ENCODE assay signal across 9 cellular contexts in the genomic region with DNA sequence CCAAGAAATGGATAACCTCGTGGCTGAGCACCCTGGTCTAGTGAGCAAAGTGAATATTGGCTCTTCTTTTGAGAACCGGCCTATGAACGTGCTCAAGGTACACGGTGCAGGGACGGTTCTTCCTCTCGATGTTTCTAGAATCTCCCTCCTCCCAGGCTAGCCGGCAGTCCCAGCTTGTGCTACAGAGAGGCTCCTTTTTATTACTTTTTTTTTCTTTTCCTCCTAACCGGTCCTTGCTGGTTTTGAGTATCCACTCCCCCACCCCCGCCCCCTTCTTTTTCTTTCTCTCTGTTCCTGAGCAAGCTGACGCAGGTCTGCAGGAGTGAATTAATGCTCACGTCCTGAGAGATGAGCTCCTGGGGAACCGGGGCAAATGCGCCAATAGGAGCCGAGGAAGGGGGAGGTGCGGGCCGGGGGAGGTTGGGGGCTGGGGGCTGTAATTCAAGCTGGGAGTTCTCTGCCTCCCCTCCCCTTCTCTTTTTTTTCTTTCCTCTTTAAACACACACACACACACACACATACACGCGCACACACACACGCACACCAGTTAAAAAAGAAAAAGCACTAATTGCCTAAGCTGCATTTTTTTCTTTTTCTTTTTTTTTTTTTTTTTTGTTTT. TPM values are rescaled to one million over a fixed set of nuclear protein-coding genes. Genes with fewer than 3 reads are reported as not detected.
A peak's percentile ranks its signal among the peaks of the same experiment; 100 is the strongest.
DNase-seq lines count a peak whose midpoint lies in the region; ATAC-seq and TF ChIP-seq lines count a peak whose summit lies in the region.
"Had no signal": no experiment of that assay in that cellular context is flagged by ENCODE, and none has a peak within 500 bp of the region (broad histone marks: within the 10 kb centered on the region; RNA-seq: fewer than 3 reads in every experiment).

No MANE protein-coding gene starts in this region.

- H3F3A ChIP-seq in neural cell (ENCODE audit: insufficient read depth, low read length, poor library complexity, severe bottlenecking) = peaks cover 19% of the 10 kb centered on the region

- H3K36me3 ChIP-seq in neural cell (ENCODE audit: insufficient read depth, low read length) = no peaks in the 10 kb centered on the region

- H2AFZ ChIP-seq in neural cell (ENCODE audit: low read depth, low read length) = no peak overlapping the region

- no peak overlapping the region for H3K27ac ChIP-seq in HL-60 (replicated peaks)
- peak overlapping the region; percentile 99 for H3K27ac ChIP-seq in neural cell (ENCODE audit: low read length)

- H3K9me2 ChIP-seq in neural cell (ENCODE audit: insufficient read depth, low read length) = no peaks in the 10 kb centered on the region

- peaks cover 5% of the 10 kb centered on the region for H3K27me3 ChIP-seq in HL-60 (ENCODE audit: insufficient read depth, poor library complexity, severe bottlenecking)
- no peaks in the 10 kb centered on the region for H3K27me3 ChIP-seq in neural cell (ENCODE audit: insufficient read depth, low read depth, low read length)

- no peaks in the 10 kb centered on the region for H4K20me1 ChIP-seq in neural cell (ENCODE audit: insufficient read depth)

- no peaks in the 10 kb centered on the region for H3K9me3 ChIP-seq in neural cell (ENCODE audit: low read length)

- no peak for TF ChIP-seq CTCF in HL-60 (IDR thresholded peaks at IDR 0.05; ENCODE audit: insufficient read depth, low read length)
- TF ChIP-seq CTCF in neural cell (IDR thresholded peaks at IDR 0.05; ENCODE audit: poor library complexity, severe bottlenecking) = no peak

- DNase-seq in HL-60 (ENCODE audit: low read depth in 1 of 2, low spot score in 1 of 2) (peak in 1 of 2 experiments; percentile 24), NCI-H69 (lab: John Stamatoyannopoulos, UW) (peak; percentile 100), ecto neural progenitor cell (ENCODE audit: low spot score) (peak; percentile 90), GOT3 (lab: John Stamatoyannopoulos, UW) (no peak), DMS53 treated with DMSO at 0.1 percent for 48 hours (lab: John Stamatoyannopoulos, UW; ENCODE audit: unreplicated experiment) (no peak)
- no peak for DNase-seq in effector CD8-positive, alpha-beta T cell (lab: John Stamatoyannopoulos, UW)

- peak overlapping the region; percentile 17; the same call in 1 of the 2 replicates for H3K4me3 ChIP-seq in HL-60 (replicated peaks; ENCODE audit: insufficient read depth, low read length)
- peak overlapping the region; percentile 56 for H3K4me3 ChIP-seq in neural cell (ENCODE audit: low read length)

- H3K4me2 ChIP-seq in neural cell (ENCODE audit: low read length) = peak overlapping the region; percentile 66

- TF ChIP-seq EP300 in neural cell (conservative IDR thresholded peaks at IDR 0.05; ENCODE audit: poor library complexity, severe bottlenecking) = peak; percentile 75

- ATAC-seq in HG02840 (IDR thresholded peaks at IDR 0.05; ENCODE audit: low FRiP score, unreplicated experiment) = no peak

- H3K79me2 ChIP-seq in neural cell (replicated peaks; ENCODE audit: insufficient read depth, low read length) = peaks cover 8% of the 10 kb centered on the region

- peak overlapping the region; percentile 83 for H3K9ac ChIP-seq in neural cell (ENCODE audit: low read length)

- TF ChIP-seq RAD21 in neural cell (conservative IDR thresholded peaks at IDR 0.05) = peak; percentile 48

TF ChIP-seq in neural cell, 6 proteins besides CTCF, POLR2A, EP300 and RAD21:
- TF ChIP-seq POLR2AphosphoS5 (IDR thresholded peaks at IDR 0.05) (peak; percentile 76), SMC3 (conservative IDR thresholded peaks at IDR 0.05; ENCODE audit: poor library complexity) (peak; percentile 44), EZH2 (IDR thresholded peaks at IDR 0.05; ENCODE audit: borderline replicate concordance, insufficient read depth, low read length, poor library complexity, severe bottlenecking) (no peak), TAF1 (IDR thresholded peaks at IDR 0.05; ENCODE audit: low read depth) (peak; percentile 64), MXI1 (conservative IDR thresholded peaks at IDR 0.05; ENCODE audit: poor library complexity, severe bottlenecking) (peak; percentile 4)
- TF ChIP-seq, protein P1, sequence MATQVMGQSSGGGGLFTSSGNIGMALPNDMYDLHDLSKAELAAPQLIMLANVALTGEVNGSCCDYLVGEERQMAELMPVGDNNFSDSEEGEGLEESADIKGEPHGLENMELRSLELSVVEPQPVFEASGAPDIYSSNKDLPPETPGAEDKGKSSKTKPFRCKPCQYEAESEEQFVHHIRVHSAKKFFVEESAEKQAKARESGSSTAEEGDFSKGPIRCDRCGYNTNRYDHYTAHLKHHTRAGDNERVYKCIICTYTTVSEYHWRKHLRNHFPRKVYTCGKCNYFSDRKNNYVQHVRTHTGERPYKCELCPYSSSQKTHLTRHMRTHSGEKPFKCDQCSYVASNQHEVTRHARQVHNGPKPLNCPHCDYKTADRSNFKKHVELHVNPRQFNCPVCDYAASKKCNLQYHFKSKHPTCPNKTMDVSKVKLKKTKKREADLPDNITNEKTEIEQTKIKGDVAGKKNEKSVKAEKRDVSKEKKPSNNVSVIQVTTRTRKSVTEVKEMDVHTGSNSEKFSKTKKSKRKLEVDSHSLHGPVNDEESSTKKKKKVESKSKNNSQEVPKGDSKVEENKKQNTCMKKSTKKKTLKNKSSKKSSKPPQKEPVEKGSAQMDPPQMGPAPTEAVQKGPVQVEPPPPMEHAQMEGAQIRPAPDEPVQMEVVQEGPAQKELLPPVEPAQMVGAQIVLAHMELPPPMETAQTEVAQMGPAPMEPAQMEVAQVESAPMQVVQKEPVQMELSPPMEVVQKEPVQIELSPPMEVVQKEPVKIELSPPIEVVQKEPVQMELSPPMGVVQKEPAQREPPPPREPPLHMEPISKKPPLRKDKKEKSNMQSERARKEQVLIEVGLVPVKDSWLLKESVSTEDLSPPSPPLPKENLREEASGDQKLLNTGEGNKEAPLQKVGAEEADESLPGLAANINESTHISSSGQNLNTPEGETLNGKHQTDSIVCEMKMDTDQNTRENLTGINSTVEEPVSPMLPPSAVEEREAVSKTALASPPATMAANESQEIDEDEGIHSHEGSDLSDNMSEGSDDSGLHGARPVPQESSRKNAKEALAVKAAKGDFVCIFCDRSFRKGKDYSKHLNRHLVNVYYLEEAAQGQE (IDR thresholded peaks at IDR 0.05; ENCODE audit: borderline replicate concordance) = peak; percentile 80

RNA-seq across cellular contexts. Expression of a gene that starts 6.5 kb away (rescaled TPM):
- 0.41 TPM in 1 of 2 replicates, not detected in the other for polyA plus RNA-seq in neural cell
- polyA minus RNA-seq in neural cell = not detected in 2 replicates
- polyA plus RNA-seq: IgD-negative memory B cell had no signal

RNA-seq across cellular contexts. Expression of a gene that starts 19.8 kb away (rescaled TPM):
- polyA plus RNA-seq in neural cell = 8.9 and 9.2 TPM in 2 replicates
- polyA minus RNA-seq in neural cell = 1.2 and 3.8 TPM in 2 replicates
- polyA plus RNA-seq: IgD-negative memory B cell had no signal

Comparison
In these comparisons a context has a peak if more than half of its experiments do, and no peak if none do; other contexts are left out.
1. DNase-seq: peak in NCI-H69 (single experiment) and ecto neural progenitor cell (single experiment); none in GOT3 (single experiment), effector CD8-positive, alpha-beta T cell (single experiment) and DMS53 treated with DMSO at 0.1 percent for 48 hours (single experiment).